Comparison of ENCODE assay signal across 20 cellular contexts in genomic region chr2:236286866-236287545, GRCh38. TPM values are rescaled to one million over a fixed set of nuclear protein-coding genes. Genes with fewer than 3 reads are reported as not detected.
DNase-seq lines count a peak whose midpoint lies in the region; ATAC-seq, FAIRE-seq and TF ChIP-seq lines count a peak whose summit lies in the region.
"Had no signal": no experiment of that assay in that cellular context is flagged by ENCODE, and none has a peak within 500 bp of the region (broad histone marks: within the 10 kb centered on the region; RNA-seq: fewer than 3 reads in every experiment).

No MANE protein-coding gene starts in this region.

- POLR2A ChIA-PET in K562 (lab: Yijun Ruan, JAX), result no interaction called here

- no peak for ATAC-seq in K562
- no peak for ATAC-seq in HG02885 (IDR thresholded peaks at IDR 0.05; ENCODE audit: poor library complexity, unreplicated experiment)
- ATAC-seq in HG02763 (IDR thresholded peaks at IDR 0.05; ENCODE audit: unreplicated experiment), result no peak
- ATAC-seq: stimulated activated naive B cell treated with anti-CD40 and anti-IgM and Interleukin-4, amounts not matched to agents 10 μg/mL and 1 μg/mL and 100 μg/mL, for 72 hours had no signal

- no peaks in the 10 kb centered on the region for H3K79me2 ChIP-seq in K562 (ENCODE audit: control insufficient read depth, insufficient read depth, low read length)

- intact Hi-C loops in K562 (cut with micrococcal nuclease), result no loop called here

- TF ChIP-seq RAD21 in K562 (CRISPR knock-in tag; conservative IDR thresholded peaks at IDR 0.05 in 1 of 2, IDR thresholded peaks at IDR 0.05 in 1 of 2), result no peak

- H3K4me1 ChIP-seq in K562 (replicated peaks in 1 of 2; ENCODE audit: control insufficient read depth in 2 of 2, insufficient read depth in 2 of 2, low read length in 2 of 2), result no peaks in the 10 kb centered on the region
- H3K4me1 ChIP-seq: HAP-1 had no signal

- BruUV-seq in K562 (replicated peaks; lab: Mats Ljungman, UMichigan), result no TSS peak

- WGBS in K562 (ENCODE audit: insufficient coverage, low coverage, missing lambda C conversion rate), result 5% methylated on average over 6 of the region's 7 CpGs

- no peak overlapping the region for H3K9ac ChIP-seq in K562 (ENCODE audit: insufficient read depth in 1 of 2, low read depth in 2 of 2, low read length in 2 of 2)

- no peak for TF ChIP-seq EP300 in K562 (IDR thresholded peaks at IDR 0.05; ENCODE audit: low read length)

- no peak for TF ChIP-seq CTCF in K562 (IDR thresholded peaks at IDR 0.05 in 2 of 3, conservative IDR thresholded peaks at IDR 0.05 in 1 of 3; ENCODE audit: insufficient read depth in 2 of 3, low read depth in 1 of 3, low read length in 3 of 3)

- no peaks in the 10 kb centered on the region for H3K36me3 ChIP-seq in K562 (ENCODE audit: control insufficient read depth, insufficient read depth, low read length)
- H3K36me3 ChIP-seq: HAP-1 had no signal

- CTCF ChIA-PET in K562 (lab: Yijun Ruan, JAX; ENCODE audit: low intra/inter-chr PET ratio), result no interaction called here

- no peak overlapping the region for H3K4me3 ChIP-seq in K562
- H3K4me3 ChIP-seq: HAP-1 had no signal

- no peaks in the 10 kb centered on the region; a peak in 1 of 5 replicates for H3K27me3 ChIP-seq in K562 (ENCODE audit: control insufficient read depth in 2 of 2, insufficient read depth in 2 of 2, low read length in 2 of 2)

- TF ChIP-seq POLR2A in K562 (conservative IDR thresholded peaks at IDR 0.05), result no peak

- H3K4me2 ChIP-seq in K562 (ENCODE audit: insufficient read depth, low read length), result no peak overlapping the region

- no peaks in the 10 kb centered on the region for H4K20me1 ChIP-seq in K562 (replicated peaks; ENCODE audit: control insufficient read depth, insufficient read depth, low read length)

- in situ Hi-C loops in Caki2 (cut with HindIII; ENCODE audit: low pct_unique_long_range_greater_than_20kb, low sequenced_read_pairs), result no loop called here
- in situ Hi-C loops in K562 (cut with MboI), result no loop called here

- no peak for FAIRE-seq in K562 (lab: Jason Lieb, UNC)
- FAIRE-seq: islet of Langerhans had no signal

- no peak overlapping the region for H2AFZ ChIP-seq in K562 (ENCODE audit: low read depth, low read length)

- no peaks in the 10 kb centered on the region for H3K9me1 ChIP-seq in K562 (ENCODE audit: control insufficient read depth, insufficient read depth, low read length)

- H3K27ac ChIP-seq in K562 (ENCODE audit: extremely low read depth, low read depth, low read length), result no peak overlapping the region
- H3K27ac ChIP-seq: C4-2B had no signal

- DNase-seq in Caki2 (ENCODE audit: low read depth) (peak; percentile 74), LHCN-M2 (ENCODE audit: low read depth) (peak; percentile 19), K562 (ENCODE audit: extremely low read depth in 1 of 4, low spot score in 3 of 4) (peak in 1 of 4 experiments; percentile 6), myocyte (ENCODE audit: low read depth) (peak; percentile 49), NCI-H774 (lab: John Stamatoyannopoulos, UW) (no peak), UCSD-AML1 (lab: John Stamatoyannopoulos, UW; ENCODE audit: unreplicated experiment) (no peak)
- DNase-seq: activated CD4-positive, alpha-beta T cell treated with anti-CD3 and anti-CD28 coated beads for 1 hour; activated T-cell treated with anti-CD3 and anti-CD28 coated beads, Interleukin-2, amount 50 U/mL, for 1 hour; amygdala; foreskin fibroblast; retina; stimulated activated naive B cell treated with anti-CD40 and anti-IgM and Interleukin-4, amounts not matched to agents 10 μg/mL and 1 μg/mL and 100 μg/mL, for 72 hours; SW 1271 had no signal

- H3K9me3 ChIP-seq in K562 (replicated peaks; ENCODE audit: control insufficient read depth, insufficient read depth, low read depth, low read length), result no peaks in the 10 kb centered on the region
- H3K9me3 ChIP-seq: HAP-1 had no signal

TF ChIP-seq in K562, 482 proteins besides CTCF, POLR2A, EP300 and RAD21 (continues in another document):
- TF ChIP-seq, protein P1, sequence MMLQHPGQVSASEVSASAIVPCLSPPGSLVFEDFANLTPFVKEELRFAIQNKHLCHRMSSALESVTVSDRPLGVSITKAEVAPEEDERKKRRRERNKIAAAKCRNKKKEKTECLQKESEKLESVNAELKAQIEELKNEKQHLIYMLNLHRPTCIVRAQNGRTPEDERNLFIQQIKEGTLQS (IDR thresholded peaks at IDR 0.05), result peak; percentile 73
- TF ChIP-seq, protein P1 (CRISPR knock-in tag; conservative IDR thresholded peaks at IDR 0.05), result no peak
- TF ChIP-seq CEBPG (CRISPR knock-in tag; IDR thresholded peaks at IDR 0.05) (no peak), CEBPG (tag; conservative IDR thresholded peaks at IDR 0.05 in 1 of 2, IDR thresholded peaks at IDR 0.05 in 1 of 2) (peak in 1 of 2 experiments; percentile 48; a peak in 1 of 4 replicates), SMARCE1 (IDR thresholded peaks at IDR 0.05) (no peak), FOSL1 (tag; conservative IDR thresholded peaks at IDR 0.05) (peak; percentile 54)
- TF ChIP-seq, protein P2, sequence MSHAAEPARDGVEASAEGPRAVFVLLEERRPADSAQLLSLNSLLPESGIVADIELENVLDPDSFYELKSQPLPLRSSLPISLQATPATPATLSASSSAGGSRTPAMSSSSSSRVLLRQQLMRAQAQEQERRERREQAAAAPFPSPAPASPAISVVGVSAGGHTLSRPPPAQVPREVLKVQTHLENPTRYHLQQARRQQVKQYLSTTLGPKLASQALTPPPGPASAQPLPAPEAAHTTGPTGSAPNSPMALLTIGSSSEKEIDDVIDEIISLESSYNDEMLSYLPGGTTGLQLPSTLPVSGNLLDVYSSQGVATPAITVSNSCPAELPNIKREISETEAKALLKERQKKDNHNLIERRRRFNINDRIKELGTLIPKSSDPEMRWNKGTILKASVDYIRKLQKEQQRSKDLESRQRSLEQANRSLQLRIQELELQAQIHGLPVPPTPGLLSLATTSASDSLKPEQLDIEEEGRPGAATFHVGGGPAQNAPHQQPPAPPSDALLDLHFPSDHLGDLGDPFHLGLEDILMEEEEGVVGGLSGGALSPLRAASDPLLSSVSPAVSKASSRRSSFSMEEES (CRISPR knock-in tag; IDR thresholded peaks at IDR 0.05), result peak; percentile 39
- TF ChIP-seq, protein P3, sequence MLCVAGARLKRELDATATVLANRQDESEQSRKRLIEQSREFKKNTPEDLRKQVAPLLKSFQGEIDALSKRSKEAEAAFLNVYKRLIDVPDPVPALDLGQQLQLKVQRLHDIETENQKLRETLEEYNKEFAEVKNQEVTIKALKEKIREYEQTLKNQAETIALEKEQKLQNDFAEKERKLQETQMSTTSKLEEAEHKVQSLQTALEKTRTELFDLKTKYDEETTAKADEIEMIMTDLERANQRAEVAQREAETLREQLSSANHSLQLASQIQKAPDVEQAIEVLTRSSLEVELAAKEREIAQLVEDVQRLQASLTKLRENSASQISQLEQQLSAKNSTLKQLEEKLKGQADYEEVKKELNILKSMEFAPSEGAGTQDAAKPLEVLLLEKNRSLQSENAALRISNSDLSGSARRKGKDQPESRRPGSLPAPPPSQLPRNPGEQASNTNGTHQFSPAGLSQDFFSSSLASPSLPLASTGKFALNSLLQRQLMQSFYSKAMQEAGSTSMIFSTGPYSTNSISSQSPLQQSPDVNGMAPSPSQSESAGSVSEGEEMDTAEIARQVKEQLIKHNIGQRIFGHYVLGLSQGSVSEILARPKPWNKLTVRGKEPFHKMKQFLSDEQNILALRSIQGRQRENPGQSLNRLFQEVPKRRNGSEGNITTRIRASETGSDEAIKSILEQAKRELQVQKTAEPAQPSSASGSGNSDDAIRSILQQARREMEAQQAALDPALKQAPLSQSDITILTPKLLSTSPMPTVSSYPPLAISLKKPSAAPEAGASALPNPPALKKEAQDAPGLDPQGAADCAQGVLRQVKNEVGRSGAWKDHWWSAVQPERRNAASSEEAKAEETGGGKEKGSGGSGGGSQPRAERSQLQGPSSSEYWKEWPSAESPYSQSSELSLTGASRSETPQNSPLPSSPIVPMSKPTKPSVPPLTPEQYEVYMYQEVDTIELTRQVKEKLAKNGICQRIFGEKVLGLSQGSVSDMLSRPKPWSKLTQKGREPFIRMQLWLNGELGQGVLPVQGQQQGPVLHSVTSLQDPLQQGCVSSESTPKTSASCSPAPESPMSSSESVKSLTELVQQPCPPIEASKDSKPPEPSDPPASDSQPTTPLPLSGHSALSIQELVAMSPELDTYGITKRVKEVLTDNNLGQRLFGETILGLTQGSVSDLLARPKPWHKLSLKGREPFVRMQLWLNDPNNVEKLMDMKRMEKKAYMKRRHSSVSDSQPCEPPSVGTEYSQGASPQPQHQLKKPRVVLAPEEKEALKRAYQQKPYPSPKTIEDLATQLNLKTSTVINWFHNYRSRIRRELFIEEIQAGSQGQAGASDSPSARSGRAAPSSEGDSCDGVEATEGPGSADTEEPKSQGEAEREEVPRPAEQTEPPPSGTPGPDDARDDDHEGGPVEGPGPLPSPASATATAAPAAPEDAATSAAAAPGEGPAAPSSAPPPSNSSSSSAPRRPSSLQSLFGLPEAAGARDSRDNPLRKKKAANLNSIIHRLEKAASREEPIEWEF (CRISPR knock-in tag; IDR thresholded peaks at IDR 0.05), result no peak

RNA-seq across cellular contexts. Expression of gene ASB18, which starts 22.8 kb away (rescaled TPM):
- not detected in 2 replicates for total RNA-seq in Caki2 (2014; rRNA removed; shearing (Covaris generic); ENCODE audit: low replicate concordance)
- total RNA-seq in LHCN-M2 (2014; rRNA removed) (not detected in 2 replicates), K562 (2014; rRNA removed) (not detected in 2 replicates), K562 (2014; rRNA removed; fragmentation: Illumina TruSeq; extraction: Trizol) (not detected in 2 replicates), K562 (2015; rRNA removed; fragmentation: Illumina TruSeq; extraction: Trizol) (not detected in 2 replicates), K562 (2021) (not detected in 2 replicates), myocyte (0.24 and 0.31 TPM in 2 replicates)
- polyA plus RNA-seq in LHCN-M2 (2012), result 0.07 TPM
- not detected in 2 replicates for total RNA-seq in K562 (2011; cell fraction: chromatin; rRNA removed; ENCODE audit: low replicate concordance)
- not detected in 2 replicates for total RNA-seq in K562 (2011; cell fraction: nucleolus; rRNA removed)
- total RNA-seq in K562 (2011; cell fraction: nucleoplasm; rRNA removed), result not detected in 2 replicates
- polyA plus RNA-seq in K562 (2011; rRNA removed) (not detected in 2 replicates), K562 (2014; fragmentation: Illumina TruSeq; extraction: Trizol) (not detected in 2 replicates), K562 (2014; fragmentation: Nextera tagmentation; extraction: Ambion mirVana) (not detected), K562 (2014; rRNA removed) (not detected in 2 replicates)
- polyA plus RNA-seq in K562 (2011; cell fraction: cytosol; rRNA removed), result not detected in 2 replicates
- polyA plus RNA-seq in K562 (2011; cell fraction: nucleus; rRNA removed), result not detected in 2 replicates
- polyA plus RNA-seq in K562 (2012), result not detected in 2 replicates
- not detected in 2 replicates for polyA minus RNA-seq in K562 (2011; rRNA and poly(A)+ RNA removed)
- not detected in 2 replicates for polyA minus RNA-seq in K562 (2011; cell fraction: cytosol; rRNA and poly(A)+ RNA removed)
- not detected in 2 replicates for polyA minus RNA-seq in K562 (2011; cell fraction: nucleus; rRNA and poly(A)+ RNA removed)
- polyA plus RNA-seq in myocyte (2012), result 0.43 TPM
- total RNA-seq: G401, urinary bladder had no signal
- polyA plus RNA-seq: urinary bladder had no signal

Comparison
In these comparisons a context has a peak if more than half of its experiments do, and no peak if none do; other contexts are left out.
1. DNase-seq: peak in Caki2 (single experiment), LHCN-M2 (single experiment) and myocyte (single experiment); none in NCI-H774 (single experiment) and UCSD-AML1 (single experiment).